In genomic region chr1:146438543-146438942, GRCh38 we compare ENCODE assay signal across 6 cellular contexts.
DNase-seq lines count a peak whose midpoint lies in the region; TF ChIP-seq lines count a peak whose summit lies in the region.
"Not testable (repeated sequence)": the region's sequence is repeated elsewhere in the genome, so short reads cannot be mapped to it uniquely, and the experiment has no call there.

No MANE protein-coding gene starts in this region.

- not testable (repeated sequence) for H3K9me3 ChIP-seq in PC-9 (ENCODE audit: insufficient read depth, low read depth)

- intact Hi-C loops in PC-9 (cut with micrococcal nuclease; ENCODE audit: unreplicated experiment): not testable (repeated sequence)

- H3K4me2 ChIP-seq in PC-9: peak overlapping the region; percentile 51; the same call in 1 of the 2 replicates

- not testable (repeated sequence) for H3K27ac ChIP-seq in PC-9

- not testable (repeated sequence) for H3F3A ChIP-seq in PC-9 (ENCODE audit: insufficient read depth, low read depth)

- not testable (repeated sequence) for H3K36me3 ChIP-seq in PC-9 (ENCODE audit: low read depth); kidney epithelial cell (ENCODE audit: control insufficient read depth, insufficient read depth, low read length)

- POLR2A ChIA-PET in PC-9 (lab: Charles Lee; ENCODE audit: unreplicated experiment): not testable (repeated sequence)

- not testable (repeated sequence) for H4K20me1 ChIP-seq in PC-9 (ENCODE audit: insufficient read depth)

- H3K9me2 ChIP-seq in PC-9 (ENCODE audit: insufficient read depth): not testable (repeated sequence)

- not testable (repeated sequence) for H3K4me3 ChIP-seq in PC-9; epithelial cell of esophagus (ENCODE audit: low read length); kidney epithelial cell (ENCODE audit: low read depth, low read length)

- peak; percentile 28 for DNase-seq in Daoy (ENCODE audit: low read depth)
- peak; percentile 11 for DNase-seq in HT1080 (ENCODE audit: low read depth)
- DNase-seq in PC-9: not testable (repeated sequence)
- DNase-seq in astrocyte of the hippocampus (ENCODE audit: low read depth, low spot score): peak; percentile 29
- DNase-seq in epithelial cell of esophagus (ENCODE audit: low read depth): peak; percentile 5
- DNase-seq in kidney epithelial cell (ENCODE audit: low read depth): peak; percentile 2

- CTCF ChIA-PET in PC-9 (lab: Charles Lee): not testable (repeated sequence)

- not testable (repeated sequence) for H2AFZ ChIP-seq in PC-9

- not testable (repeated sequence) for BruUV-seq in PC-9 (replicated peaks; lab: Mats Ljungman, UMichigan)

- H3K4me1 ChIP-seq in PC-9 (replicated peaks; ENCODE audit: insufficient read depth): not testable (repeated sequence)

- not testable (repeated sequence) for H3K27me3 ChIP-seq in PC-9 (ENCODE audit: insufficient read depth, low read depth); kidney epithelial cell (ENCODE audit: control insufficient read depth, insufficient read depth, low read length)

- H3K79me2 ChIP-seq in PC-9 (ENCODE audit: low read depth): not testable (repeated sequence)

- TF ChIP-seq CTCF in PC-9 (conservative IDR thresholded peaks at IDR 0.05); epithelial cell of esophagus (IDR thresholded peaks at IDR 0.05; ENCODE audit: insufficient read depth, low read depth, low read length, missing control alignments); kidney epithelial cell (IDR thresholded peaks at IDR 0.05; ENCODE audit: insufficient read depth, low read length, poor library complexity, severe bottlenecking): not testable (repeated sequence)
